14 cellular contexts compared by ENCODE assay signal in the genomic region with DNA sequence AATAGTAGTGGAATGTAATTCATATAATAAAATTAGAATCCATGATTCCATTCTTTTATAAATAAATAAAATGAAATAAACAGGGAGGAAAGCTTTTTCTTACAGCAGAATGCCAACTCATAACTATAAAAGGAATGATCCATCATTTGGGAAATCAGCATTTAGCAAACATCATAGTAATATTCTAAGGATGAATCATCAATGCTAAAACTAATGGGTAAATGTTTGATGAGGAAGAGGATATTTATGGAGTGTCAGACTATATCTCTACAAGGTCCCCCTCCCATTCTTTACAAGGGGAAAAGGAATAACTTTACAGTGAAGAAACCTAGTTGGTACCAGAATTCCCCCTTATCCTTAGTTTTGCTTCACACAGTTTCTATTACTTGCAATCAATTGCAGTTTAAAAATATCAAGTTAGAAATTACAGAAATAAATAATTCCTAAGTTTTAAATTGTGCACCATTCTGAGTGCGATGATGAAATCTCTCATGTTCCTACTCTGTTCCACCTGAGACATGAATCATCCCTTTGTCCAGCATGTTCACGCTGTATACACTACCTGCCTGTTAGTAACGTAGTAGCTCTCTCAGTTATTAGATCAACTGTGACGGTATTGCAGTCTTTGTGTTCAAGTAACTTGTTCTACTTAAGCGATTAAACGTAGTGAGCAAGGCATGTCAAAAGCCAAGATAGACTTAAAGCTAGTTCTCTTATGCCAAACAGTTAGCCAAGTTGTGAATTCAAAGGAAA. TPM values are rescaled to one million over a fixed set of nuclear protein-coding genes. Genes with fewer than 3 reads are reported as not detected.
DNase-seq lines count a peak whose midpoint lies in the region; ATAC-seq and TF ChIP-seq lines count a peak whose summit lies in the region.
"Had no signal": no experiment of that assay in that cellular context is flagged by ENCODE, and none has a peak within 500 bp of the region (broad histone marks: within the 10 kb centered on the region; RNA-seq: fewer than 3 reads in every experiment).

No MANE protein-coding gene starts in this region.

- intact Hi-C loops in MCF 10A (cut with micrococcal nuclease): no loop called here
- intact Hi-C loops in breast epithelium (cut with DNase I; ENCODE audit: low total_unique reads): no loop called here
- intact Hi-C loops in PC-3 (cut with micrococcal nuclease): loop anchor here (1.0 to 2.0 kb wide), 2 partner anchors 22 to 39 kb away; no protein-coding TSS in a partner anchor
- intact Hi-C loops in right lobe of liver (cut with DNase I): no loop called here

- H3K27me3 ChIP-seq in breast epithelium (no peaks in the 10 kb centered on the region), PC-3 (ENCODE audit: low read length) (no peaks in the 10 kb centered on the region), right lobe of liver (no peaks in the 10 kb centered on the region)
- H3K27me3 ChIP-seq: BE2C had no signal

- no peaks in the 10 kb centered on the region for H3K79me2 ChIP-seq in PC-3 (ENCODE audit: low read length)

- peak; percentile 93 for ATAC-seq in PC-3
- no peak for ATAC-seq in right lobe of liver
- ATAC-seq: HCT116 had no signal

- peak overlapping the region; percentile 46 for H3K4me3 Mint-ChIP-seq in MCF 10A (ENCODE audit: unreplicated experiment)
- H3K4me3 Mint-ChIP-seq: CD4-positive, alpha-beta memory T cell; IgD-negative memory B cell had no signal

- H3K27me3 Mint-ChIP-seq in MCF 10A (ENCODE audit: insufficient read depth, unreplicated experiment): peaks cover 23% of the 10 kb centered on the region
- H3K27me3 Mint-ChIP-seq: CD4-positive, alpha-beta memory T cell had no signal

- peak; percentile 65 for DNase-seq in MCF 10A (ENCODE audit: unreplicated experiment)
- no peak for DNase-seq in breast epithelium (ENCODE audit: low spot score in 2 of 2)
- peak; percentile 90 for DNase-seq in PC-3
- DNase-seq in epithelial cell of prostate (ENCODE audit: low read depth, low spot score): peak; percentile 6
- DNase-seq in DMS 273 (lab: John Stamatoyannopoulos, UW; ENCODE audit: unreplicated experiment): no peak
- no peak for DNase-seq in NCI-H1105 treated with DMSO at 0.1 percent for 48 hours (lab: John Stamatoyannopoulos, UW)
- DNase-seq in right lobe of liver: no peak
- DNase-seq: BE2C; CD4-positive, alpha-beta memory T cell; GM23248 had no signal

- H2AFZ ChIP-seq in PC-3 (ENCODE audit: low read length): peak overlapping the region; percentile 19
- H2AFZ ChIP-seq: GM23248 had no signal

- H3K4me2 ChIP-seq in PC-3 (ENCODE audit: low read length): peak overlapping the region; percentile 74

- H3F3A ChIP-seq in PC-3 (ENCODE audit: low read length, unreplicated experiment): no peaks in the 10 kb centered on the region

- TF ChIP-seq CTCF in MCF 10A (IDR thresholded peaks at IDR 0.05; ENCODE audit: unreplicated experiment) (no peak), breast epithelium (IDR thresholded peaks at IDR 0.05) (no peak), PC-3 (conservative IDR thresholded peaks at IDR 0.05; ENCODE audit: low read depth, low read length) (no peak), right lobe of liver (IDR thresholded peaks at IDR 0.05) (no peak)

- no peak overlapping the region for H3K4me3 ChIP-seq in breast epithelium
- H3K4me3 ChIP-seq in PC-3 (ENCODE audit: low read length): peak overlapping the region; percentile 47
- H3K4me3 ChIP-seq in right lobe of liver: no peak overlapping the region
- H3K4me3 ChIP-seq: GM23248 had no signal

- H3K36me3 Mint-ChIP-seq in MCF 10A (ENCODE audit: insufficient read depth, unreplicated experiment): no peaks in the 10 kb centered on the region
- H3K36me3 Mint-ChIP-seq: CD4-positive, alpha-beta memory T cell; IgD-negative memory B cell had no signal

- H3K9me3 ChIP-seq in breast epithelium: no peaks in the 10 kb centered on the region
- no peaks in the 10 kb centered on the region for H3K9me3 ChIP-seq in PC-3 (ENCODE audit: low read length)
- no peaks in the 10 kb centered on the region for H3K9me3 ChIP-seq in right lobe of liver
- H3K9me3 ChIP-seq: BE2C had no signal

- H3K4me1 ChIP-seq in breast epithelium (no peaks in the 10 kb centered on the region), PC-3 (ENCODE audit: insufficient read depth, low read length) (peaks cover 27% of the 10 kb centered on the region), right lobe of liver (peaks cover 0 to 8% (median 4%) of the 10 kb centered on the region in 4 donors)
- H3K4me1 ChIP-seq: BE2C had no signal

- 0 out of 2 replicates have a peak overlapping the region, but pooled peaks have one; percentile 1 for H3K9ac ChIP-seq in PC-3 (ENCODE audit: low read length)
- H3K9ac ChIP-seq: GM23248 had no signal

- TF ChIP-seq POLR2A in breast epithelium (IDR thresholded peaks at IDR 0.05) (no peak), right lobe of liver (IDR thresholded peaks at IDR 0.05) (no peak)

- BruUV-seq in MCF 10A (replicated peaks; lab: Mats Ljungman, UMichigan): no TSS peak
- no TSS peak for BruUV-seq in PC-3 (replicated peaks; lab: Mats Ljungman, UMichigan)

- CTCF ChIA-PET in MCF 10A (lab: Yijun Ruan, JAX) (interaction anchor here (0.6 to 1.4 kb wide), 7 partner anchors 9 to 944 kb away, joined by 3 to 6 read pairs (median 3); no protein-coding TSS in a partner anchor), PC-3 (lab: Charles Lee) (interaction anchor here (1.0 kb wide), 1 partner anchor 26 kb away, joined by 5 read pairs; no protein-coding TSS in a partner anchor)

- H3K27ac Mint-ChIP-seq in MCF 10A (ENCODE audit: low read depth, unreplicated experiment): no peak overlapping the region
- H3K27ac Mint-ChIP-seq: CD4-positive, alpha-beta memory T cell; IgD-negative memory B cell had no signal

- no peaks in the 10 kb centered on the region for H3K36me3 ChIP-seq in breast epithelium
- no peaks in the 10 kb centered on the region for H3K36me3 ChIP-seq in PC-3 (ENCODE audit: low read depth, low read length)
- H3K36me3 ChIP-seq in right lobe of liver: no peaks in the 10 kb centered on the region
- H3K36me3 ChIP-seq: BE2C had no signal

- peaks cover 6% of the 10 kb centered on the region for H3K4me1 Mint-ChIP-seq in MCF 10A (ENCODE audit: insufficient read depth, unreplicated experiment)
- H3K4me1 Mint-ChIP-seq: CD4-positive, alpha-beta memory T cell; IgD-negative memory B cell had no signal

- POLR2A ChIA-PET in MCF 10A (lab: Yijun Ruan, JAX): interaction anchor here (0.5 to 0.6 kb wide), 3 partner anchors 25 to 142 kb away, joined by 3 read pairs; no protein-coding TSS in a partner anchor
- POLR2A ChIA-PET in PC-3 (lab: Charles Lee; ENCODE audit: unreplicated experiment): interaction anchor here (0.6 kb wide), 2 partner anchors 57 to 351 kb away, joined by 6 to 7 read pairs; no protein-coding TSS in a partner anchor

- H3K27ac ChIP-seq in breast epithelium: no peak overlapping the region
- peak overlapping the region; percentile 73 for H3K27ac ChIP-seq in PC-3 (ENCODE audit: low read length)
- no peak overlapping the region for H3K27ac ChIP-seq in epithelial cell of prostate
- no peak overlapping the region for H3K27ac ChIP-seq in right lobe of liver
- H3K27ac ChIP-seq: C4-2B, GM23248 had no signal

- H3K9me2 ChIP-seq in PC-3 (replicated peaks; ENCODE audit: low read length): no peaks in the 10 kb centered on the region

- no peaks in the 10 kb centered on the region for H4K20me1 ChIP-seq in PC-3 (ENCODE audit: low read length)

- 76% methylated on average over 6 of the region's 6 CpGs for WGBS in right lobe of liver (ENCODE audit: insufficient coverage, low coverage, low lambda C conversion rate, missing lambda C conversion rate)

- no peaks in the 10 kb centered on the region for H3K9me3 Mint-ChIP-seq in MCF 10A (ENCODE audit: unreplicated experiment)
- H3K9me3 Mint-ChIP-seq: IgD-negative memory B cell had no signal

RNA-seq across cellular contexts. Expression of a gene that starts 14.2 kb away (rescaled TPM):
- total RNA-seq in MCF 10A (2022) (not detected in 2 replicates), breast epithelium (under 1 TPM; under 0.01 to 0.73 (median 0.64) TPM), PC-3 (2014; rRNA removed) (0.15 TPM in 1 of 2 replicates, not detected in the other), right lobe of liver (under 1 TPM; 0.07 to 0.56 (median 0.31) TPM)
- total RNA-seq: GM23248 had no signal

RNA-seq across cellular contexts. Expression of a gene that starts 34.7 kb away (rescaled TPM):
- 1.5 and 4.0 TPM in 2 replicates for total RNA-seq in MCF 10A (2022)
- 1 to 10 TPM in 1 of 3 donors, not detected in 2; 1.6 TPM for total RNA-seq in breast epithelium
- not detected in 2 replicates for total RNA-seq in PC-3 (2014; rRNA removed)
- total RNA-seq in right lobe of liver: 100 to 1,000 TPM in 3 of 6 experiments, 10 to 100 TPM in 3; 11.9 to 823 (median 161) TPM
- total RNA-seq: CD4-positive, alpha-beta memory T cell; GM23248; HT1080 had no signal

Comparison
In these comparisons a context has a peak if more than half of its experiments do, and no peak if none do; other contexts are left out.
1. DNase-seq: peak in MCF 10A (single experiment), PC-3 (single experiment) and epithelial cell of prostate (single experiment); none in breast epithelium (0 of 2), DMS 273 (single experiment), NCI-H1105 treated with DMSO at 0.1 percent for 48 hours (single experiment) and right lobe of liver (0 of 3).